ENCODE assay signal across 1 cellular context in the genomic region with DNA sequence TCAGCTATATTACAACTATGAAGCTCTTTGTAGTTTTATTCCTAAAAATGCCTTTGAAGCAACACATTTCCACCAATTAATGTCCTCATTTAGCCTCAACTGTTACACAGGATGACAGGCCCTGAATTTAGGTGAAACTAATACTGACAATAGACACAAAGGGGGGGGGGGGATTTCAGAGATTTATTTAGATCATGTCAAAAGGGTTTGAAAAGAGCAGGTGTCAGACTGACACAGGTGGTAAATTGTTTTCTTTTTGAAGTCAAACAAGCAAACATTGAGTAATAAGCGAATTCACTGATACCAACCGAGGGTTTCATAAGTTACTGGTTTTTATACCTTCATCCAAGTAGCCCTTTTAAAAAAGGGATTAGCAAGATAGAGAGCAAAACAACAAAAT.
TF ChIP-seq lines count a peak whose summit lies in the region.

No MANE protein-coding gene starts in this region.

TF ChIP-seq in GM12878, 131 proteins besides CTCF, POLR2A, EP300 and RAD21 (continued from another document and continues in another):
- TF ChIP-seq, protein P1, sequence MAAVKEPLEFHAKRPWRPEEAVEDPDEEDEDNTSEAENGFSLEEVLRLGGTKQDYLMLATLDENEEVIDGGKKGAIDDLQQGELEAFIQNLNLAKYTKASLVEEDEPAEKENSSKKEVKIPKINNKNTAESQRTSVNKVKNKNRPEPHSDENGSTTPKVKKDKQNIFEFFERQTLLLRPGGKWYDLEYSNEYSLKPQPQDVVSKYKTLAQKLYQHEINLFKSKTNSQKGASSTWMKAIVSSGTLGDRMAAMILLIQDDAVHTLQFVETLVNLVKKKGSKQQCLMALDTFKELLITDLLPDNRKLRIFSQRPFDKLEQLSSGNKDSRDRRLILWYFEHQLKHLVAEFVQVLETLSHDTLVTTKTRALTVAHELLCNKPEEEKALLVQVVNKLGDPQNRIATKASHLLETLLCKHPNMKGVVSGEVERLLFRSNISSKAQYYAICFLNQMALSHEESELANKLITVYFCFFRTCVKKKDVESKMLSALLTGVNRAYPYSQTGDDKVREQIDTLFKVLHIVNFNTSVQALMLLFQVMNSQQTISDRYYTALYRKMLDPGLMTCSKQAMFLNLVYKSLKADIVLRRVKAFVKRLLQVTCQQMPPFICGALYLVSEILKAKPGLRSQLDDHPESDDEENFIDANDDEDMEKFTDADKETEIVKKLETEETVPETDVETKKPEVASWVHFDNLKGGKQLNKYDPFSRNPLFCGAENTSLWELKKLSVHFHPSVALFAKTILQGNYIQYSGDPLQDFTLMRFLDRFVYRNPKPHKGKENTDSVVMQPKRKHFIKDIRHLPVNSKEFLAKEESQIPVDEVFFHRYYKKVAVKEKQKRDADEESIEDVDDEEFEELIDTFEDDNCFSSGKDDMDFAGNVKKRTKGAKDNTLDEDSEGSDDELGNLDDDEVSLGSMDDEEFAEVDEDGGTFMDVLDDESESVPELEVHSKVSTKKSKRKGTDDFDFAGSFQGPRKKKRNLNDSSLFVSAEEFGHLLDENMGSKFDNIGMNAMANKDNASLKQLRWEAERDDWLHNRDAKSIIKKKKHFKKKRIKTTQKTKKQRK (IDR thresholded peaks at IDR 0.05; ENCODE audit: low read depth, low read length), result no peak
- TF ChIP-seq SPI1 (IDR thresholded peaks at IDR 0.05; ENCODE audit: borderline replicate concordance, insufficient read depth, low read depth, low read length) (no peak), IRF4 (IDR thresholded peaks at IDR 0.05; ENCODE audit: low read depth, low read length) (peak; percentile 38; the same call in 1 of the 2 replicates), RFX5 (IDR thresholded peaks at IDR 0.05; ENCODE audit: low read depth, low read length) (no peak), RCOR1 (conservative IDR thresholded peaks at IDR 0.05; ENCODE audit: low read depth, low read length) (no peak), STAT3 (IDR thresholded peaks at IDR 0.05; ENCODE audit: low read depth, low read length) (no peak), POLR2AphosphoS5 (IDR thresholded peaks at IDR 0.05; ENCODE audit: low read length) (no peak), IKZF1 (conservative IDR thresholded peaks at IDR 0.05) (no peak), SMARCA5 (IDR thresholded peaks at IDR 0.05) (no peak), CBFB (IDR thresholded peaks at IDR 0.05; ENCODE audit: low read depth) (no peak), SP1 (IDR thresholded peaks at IDR 0.05; ENCODE audit: low read depth, low read length) (no peak), TARDBP (IDR thresholded peaks at IDR 0.05; ENCODE audit: borderline replicate concordance) (no peak), SRF (IDR thresholded peaks at IDR 0.05; ENCODE audit: low read depth in 2 of 2, low read length in 2 of 2) (no peak), PML (IDR thresholded peaks at IDR 0.05; ENCODE audit: low read length) (no peak; the same call in 1 of the 2 replicates), CEBPB (IDR thresholded peaks at IDR 0.05; ENCODE audit: borderline replicate concordance in 1 of 2, low read depth in 2 of 2, low read length in 2 of 2) (no peak), MEF2A (IDR thresholded peaks at IDR 0.05; ENCODE audit: insufficient read depth, low read depth, low read length) (peak; percentile 89), SUZ12 (IDR thresholded peaks at IDR 0.05; ENCODE audit: unreplicated experiment) (no peak), KDM1A (IDR thresholded peaks at IDR 0.05; ENCODE audit: borderline replicate concordance) (no peak), TCF3 (IDR thresholded peaks at IDR 0.05; ENCODE audit: borderline replicate concordance, insufficient read depth, low read depth, low read length) (peak; percentile 66; the same call in 1 of the 2 replicates), TBL1XR1 (IDR thresholded peaks at IDR 0.05; ENCODE audit: low read depth, low read length) (peak; percentile 64; the same call in 1 of the 2 replicates), MXI1 (IDR thresholded peaks at IDR 0.05; ENCODE audit: low read depth, low read length) (no peak), EED (IDR thresholded peaks at IDR 0.05; ENCODE audit: low read depth) (no peak), EZH2 (IDR thresholded peaks at IDR 0.05; ENCODE audit: borderline replicate concordance, control insufficient read depth, low read depth, low read length) (no peak), FOXK2 (IDR thresholded peaks at IDR 0.05) (no peak), HDGF (IDR thresholded peaks at IDR 0.05) (no peak), TAF1 (IDR thresholded peaks at IDR 0.05; ENCODE audit: borderline replicate concordance, low read depth, low read length) (no peak), BHLHE40 (IDR thresholded peaks at IDR 0.05; ENCODE audit: borderline replicate concordance in 1 of 2, low read depth in 2 of 2, low read length in 1 of 2) (peak in 1 of 2 experiments; percentile 5; a peak in 1 of 4 replicates), NRF1 (conservative IDR thresholded peaks at IDR 0.05; ENCODE audit: low read depth, low read length) (no peak)
- TF ChIP-seq, protein P2, sequence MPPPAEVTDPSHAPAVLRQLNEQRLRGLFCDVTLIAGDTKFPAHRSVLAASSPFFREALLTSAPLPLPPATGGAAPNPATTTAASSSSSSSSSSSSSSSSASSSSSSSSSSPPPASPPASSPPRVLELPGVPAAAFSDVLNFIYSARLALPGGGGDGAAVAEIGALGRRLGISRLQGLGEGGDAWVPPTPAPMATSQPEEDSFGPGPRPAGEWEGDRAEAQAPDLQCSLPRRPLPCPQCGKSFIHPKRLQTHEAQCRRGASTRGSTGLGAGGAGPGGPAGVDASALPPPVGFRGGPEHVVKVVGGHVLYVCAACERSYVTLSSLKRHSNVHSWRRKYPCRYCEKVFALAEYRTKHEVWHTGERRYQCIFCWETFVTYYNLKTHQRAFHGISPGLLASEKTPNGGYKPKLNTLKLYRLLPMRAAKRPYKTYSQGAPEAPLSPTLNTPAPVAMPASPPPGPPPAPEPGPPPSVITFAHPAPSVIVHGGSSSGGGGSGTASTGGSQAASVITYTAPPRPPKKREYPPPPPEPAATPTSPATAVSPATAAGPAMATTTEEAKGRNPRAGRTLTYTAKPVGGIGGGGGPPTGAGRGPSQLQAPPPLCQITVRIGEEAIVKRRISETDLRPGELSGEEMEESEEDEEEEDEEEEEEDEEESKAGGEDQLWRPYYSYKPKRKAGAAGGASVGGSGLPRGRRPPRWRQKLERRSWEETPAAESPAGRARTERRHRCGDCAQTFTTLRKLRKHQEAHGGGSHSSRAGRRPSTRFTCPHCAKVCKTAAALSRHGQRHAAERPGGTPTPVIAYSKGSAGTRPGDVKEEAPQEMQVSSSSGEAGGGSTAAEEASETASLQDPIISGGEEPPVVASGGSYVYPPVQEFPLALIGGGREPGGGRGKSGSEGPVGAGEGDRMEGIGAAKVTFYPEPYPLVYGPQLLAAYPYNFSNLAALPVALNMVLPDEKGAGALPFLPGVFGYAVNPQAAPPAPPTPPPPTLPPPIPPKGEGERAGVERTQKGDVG (CRISPR knock-in tag; IDR thresholded peaks at IDR 0.05), result no peak
- TF ChIP-seq, protein P3, sequence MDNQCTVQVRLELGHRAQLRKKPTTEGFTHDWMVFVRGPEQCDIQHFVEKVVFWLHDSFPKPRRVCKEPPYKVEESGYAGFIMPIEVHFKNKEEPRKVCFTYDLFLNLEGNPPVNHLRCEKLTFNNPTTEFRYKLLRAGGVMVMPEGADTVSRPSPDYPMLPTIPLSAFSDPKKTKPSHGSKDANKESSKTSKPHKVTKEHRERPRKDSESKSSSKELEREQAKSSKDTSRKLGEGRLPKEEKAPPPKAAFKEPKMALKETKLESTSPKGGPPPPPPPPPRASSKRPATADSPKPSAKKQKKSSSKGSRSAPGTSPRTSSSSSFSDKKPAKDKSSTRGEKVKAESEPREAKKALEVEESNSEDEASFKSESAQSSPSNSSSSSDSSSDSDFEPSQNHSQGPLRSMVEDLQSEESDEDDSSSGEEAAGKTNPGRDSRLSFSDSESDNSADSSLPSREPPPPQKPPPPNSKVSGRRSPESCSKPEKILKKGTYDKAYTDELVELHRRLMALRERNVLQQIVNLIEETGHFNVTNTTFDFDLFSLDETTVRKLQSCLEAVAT (IDR thresholded peaks at IDR 0.05), result no peak
- TF ChIP-seq, protein P4, sequence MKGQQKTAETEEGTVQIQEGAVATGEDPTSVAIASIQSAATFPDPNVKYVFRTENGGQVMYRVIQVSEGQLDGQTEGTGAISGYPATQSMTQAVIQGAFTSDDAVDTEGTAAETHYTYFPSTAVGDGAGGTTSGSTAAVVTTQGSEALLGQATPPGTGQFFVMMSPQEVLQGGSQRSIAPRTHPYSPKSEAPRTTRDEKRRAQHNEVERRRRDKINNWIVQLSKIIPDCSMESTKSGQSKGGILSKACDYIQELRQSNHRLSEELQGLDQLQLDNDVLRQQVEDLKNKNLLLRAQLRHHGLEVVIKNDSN (IDR thresholded peaks at IDR 0.05; ENCODE audit: borderline replicate concordance, extremely low read length, insufficient read depth, low read depth, low read length), result no peak
- TF ChIP-seq, protein P5, sequence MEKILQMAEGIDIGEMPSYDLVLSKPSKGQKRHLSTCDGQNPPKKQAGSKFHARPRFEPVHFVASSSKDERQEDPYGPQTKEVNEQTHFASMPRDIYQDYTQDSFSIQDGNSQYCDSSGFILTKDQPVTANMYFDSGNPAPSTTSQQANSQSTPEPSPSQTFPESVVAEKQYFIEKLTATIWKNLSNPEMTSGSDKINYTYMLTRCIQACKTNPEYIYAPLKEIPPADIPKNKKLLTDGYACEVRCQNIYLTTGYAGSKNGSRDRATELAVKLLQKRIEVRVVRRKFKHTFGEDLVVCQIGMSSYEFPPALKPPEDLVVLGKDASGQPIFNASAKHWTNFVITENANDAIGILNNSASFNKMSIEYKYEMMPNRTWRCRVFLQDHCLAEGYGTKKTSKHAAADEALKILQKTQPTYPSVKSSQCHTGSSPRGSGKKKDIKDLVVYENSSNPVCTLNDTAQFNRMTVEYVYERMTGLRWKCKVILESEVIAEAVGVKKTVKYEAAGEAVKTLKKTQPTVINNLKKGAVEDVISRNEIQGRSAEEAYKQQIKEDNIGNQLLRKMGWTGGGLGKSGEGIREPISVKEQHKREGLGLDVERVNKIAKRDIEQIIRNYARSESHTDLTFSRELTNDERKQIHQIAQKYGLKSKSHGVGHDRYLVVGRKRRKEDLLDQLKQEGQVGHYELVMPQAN (conservative IDR thresholded peaks at IDR 0.05), result no peak
- TF ChIP-seq, protein P6, sequence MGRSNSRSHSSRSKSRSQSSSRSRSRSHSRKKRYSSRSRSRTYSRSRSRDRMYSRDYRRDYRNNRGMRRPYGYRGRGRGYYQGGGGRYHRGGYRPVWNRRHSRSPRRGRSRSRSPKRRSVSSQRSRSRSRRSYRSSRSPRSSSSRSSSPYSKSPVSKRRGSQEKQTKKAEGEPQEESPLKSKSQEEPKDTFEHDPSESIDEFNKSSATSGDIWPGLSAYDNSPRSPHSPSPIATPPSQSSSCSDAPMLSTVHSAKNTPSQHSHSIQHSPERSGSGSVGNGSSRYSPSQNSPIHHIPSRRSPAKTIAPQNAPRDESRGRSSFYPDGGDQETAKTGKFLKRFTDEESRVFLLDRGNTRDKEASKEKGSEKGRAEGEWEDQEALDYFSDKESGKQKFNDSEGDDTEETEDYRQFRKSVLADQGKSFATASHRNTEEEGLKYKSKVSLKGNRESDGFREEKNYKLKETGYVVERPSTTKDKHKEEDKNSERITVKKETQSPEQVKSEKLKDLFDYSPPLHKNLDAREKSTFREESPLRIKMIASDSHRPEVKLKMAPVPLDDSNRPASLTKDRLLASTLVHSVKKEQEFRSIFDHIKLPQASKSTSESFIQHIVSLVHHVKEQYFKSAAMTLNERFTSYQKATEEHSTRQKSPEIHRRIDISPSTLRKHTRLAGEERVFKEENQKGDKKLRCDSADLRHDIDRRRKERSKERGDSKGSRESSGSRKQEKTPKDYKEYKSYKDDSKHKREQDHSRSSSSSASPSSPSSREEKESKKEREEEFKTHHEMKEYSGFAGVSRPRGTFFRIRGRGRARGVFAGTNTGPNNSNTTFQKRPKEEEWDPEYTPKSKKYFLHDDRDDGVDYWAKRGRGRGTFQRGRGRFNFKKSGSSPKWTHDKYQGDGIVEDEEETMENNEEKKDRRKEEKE (IDR thresholded peaks at IDR 0.05), result no peak
- TF ChIP-seq, protein P7, sequence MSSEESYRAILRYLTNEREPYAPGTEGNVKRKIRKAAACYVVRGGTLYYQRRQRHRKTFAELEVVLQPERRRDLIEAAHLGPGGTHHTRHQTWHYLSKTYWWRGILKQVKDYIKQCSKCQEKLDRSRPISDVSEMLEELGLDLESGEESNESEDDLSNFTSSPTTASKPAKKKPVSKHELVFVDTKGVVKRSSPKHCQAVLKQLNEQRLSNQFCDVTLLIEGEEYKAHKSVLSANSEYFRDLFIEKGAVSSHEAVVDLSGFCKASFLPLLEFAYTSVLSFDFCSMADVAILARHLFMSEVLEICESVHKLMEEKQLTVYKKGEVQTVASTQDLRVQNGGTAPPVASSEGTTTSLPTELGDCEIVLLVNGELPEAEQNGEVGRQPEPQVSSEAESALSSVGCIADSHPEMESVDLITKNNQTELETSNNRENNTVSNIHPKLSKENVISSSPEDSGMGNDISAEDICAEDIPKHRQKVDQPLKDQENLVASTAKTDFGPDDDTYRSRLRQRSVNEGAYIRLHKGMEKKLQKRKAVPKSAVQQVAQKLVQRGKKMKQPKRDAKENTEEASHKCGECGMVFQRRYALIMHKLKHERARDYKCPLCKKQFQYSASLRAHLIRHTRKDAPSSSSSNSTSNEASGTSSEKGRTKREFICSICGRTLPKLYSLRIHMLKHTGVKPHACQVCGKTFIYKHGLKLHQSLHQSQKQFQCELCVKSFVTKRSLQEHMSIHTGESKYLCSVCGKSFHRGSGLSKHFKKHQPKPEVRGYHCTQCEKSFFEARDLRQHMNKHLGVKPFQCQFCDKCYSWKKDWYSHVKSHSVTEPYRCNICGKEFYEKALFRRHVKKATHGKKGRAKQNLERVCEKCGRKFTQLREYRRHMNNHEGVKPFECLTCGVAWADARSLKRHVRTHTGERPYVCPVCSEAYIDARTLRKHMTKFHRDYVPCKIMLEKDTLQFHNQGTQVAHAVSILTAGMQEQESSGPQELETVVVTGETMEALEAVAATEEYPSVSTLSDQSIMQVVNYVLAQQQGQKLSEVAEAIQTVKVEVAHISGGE (CRISPR knock-in tag; IDR thresholded peaks at IDR 0.05), result no peak
- TF ChIP-seq, protein P8, sequence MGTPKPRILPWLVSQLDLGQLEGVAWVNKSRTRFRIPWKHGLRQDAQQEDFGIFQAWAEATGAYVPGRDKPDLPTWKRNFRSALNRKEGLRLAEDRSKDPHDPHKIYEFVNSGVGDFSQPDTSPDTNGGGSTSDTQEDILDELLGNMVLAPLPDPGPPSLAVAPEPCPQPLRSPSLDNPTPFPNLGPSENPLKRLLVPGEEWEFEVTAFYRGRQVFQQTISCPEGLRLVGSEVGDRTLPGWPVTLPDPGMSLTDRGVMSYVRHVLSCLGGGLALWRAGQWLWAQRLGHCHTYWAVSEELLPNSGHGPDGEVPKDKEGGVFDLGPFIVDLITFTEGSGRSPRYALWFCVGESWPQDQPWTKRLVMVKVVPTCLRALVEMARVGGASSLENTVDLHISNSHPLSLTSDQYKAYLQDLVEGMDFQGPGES (IDR thresholded peaks at IDR 0.05), result no peak
